Comparison of ENCODE assay signal across 9 cellular contexts in the genomic region with DNA sequence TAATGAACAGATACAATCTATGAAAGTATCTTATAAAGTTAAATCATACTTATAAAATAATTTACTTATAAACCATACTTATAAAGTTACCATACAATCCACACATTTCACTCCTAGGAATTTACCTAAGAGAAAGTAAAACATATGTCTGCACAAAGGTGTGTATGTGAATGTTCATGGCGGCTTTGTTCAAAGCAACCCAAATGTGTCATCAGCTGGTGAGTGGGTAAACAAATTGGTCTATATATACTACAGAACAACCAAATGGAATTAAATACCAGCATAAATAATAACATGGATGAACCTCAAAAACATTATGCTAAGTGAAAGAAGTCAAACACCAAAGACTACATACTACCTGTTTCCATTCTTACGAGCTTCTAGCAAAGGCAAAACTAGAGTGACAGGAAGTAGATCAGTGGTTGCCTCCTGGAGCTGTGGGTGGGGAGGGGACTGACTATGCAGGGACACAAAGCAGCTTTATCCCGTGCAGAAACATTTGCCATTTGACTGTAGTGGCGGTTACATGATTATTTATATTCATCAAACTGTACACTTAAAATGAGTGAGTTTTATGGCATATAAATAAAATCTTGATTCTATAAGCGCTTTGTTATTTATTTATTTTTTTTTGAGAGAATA. TPM values are rescaled to one million over a fixed set of nuclear protein-coding genes. Genes with fewer than 3 reads are reported as not detected.
DNase-seq lines count a peak whose midpoint lies in the region; ATAC-seq lines count a peak whose summit lies in the region.
"Had no signal": no experiment of that assay in that cellular context is flagged by ENCODE, and none has a peak within 500 bp of the region (broad histone marks: within the 10 kb centered on the region; RNA-seq: fewer than 3 reads in every experiment).

No MANE protein-coding gene starts in this region.

- CTCF ChIA-PET in activated CD8-positive, alpha-beta T cell treated with anti-CD3 and anti-CD28 coated beads, Interleukin-2, amount 10 ng/mL, durations not matched to agents 7 days and 5 days (lab: Charles Lee) = interaction anchor here (0.7 to 3.6 kb wide), 13 partner anchors 10 to 160 kb away, joined by 3 to 26 read pairs (median 5); partner anchors contain the start of gene TRAF1

- peaks cover 92% of the 10 kb centered on the region for H3K36me3 Mint-ChIP-seq in activated CD8-positive, alpha-beta T cell treated with anti-CD3 and anti-CD28 coated beads, Interleukin-2, amount 10 ng/mL, durations not matched to agents 7 days and 5 days (ENCODE audit: low read depth)

- no peaks in the 10 kb centered on the region for H3K27me3 Mint-ChIP-seq in activated CD8-positive, alpha-beta T cell treated with anti-CD3 and anti-CD28 coated beads, Interleukin-2, amount 10 ng/mL, durations not matched to agents 7 days and 5 days (ENCODE audit: low read depth)

- intact Hi-C loops in sciatic nerve (cut with DNase I) = no loop called here

- POLR2A ChIA-PET in activated CD8-positive, alpha-beta T cell treated with anti-CD3 and anti-CD28 coated beads, Interleukin-2, amount 10 ng/mL, durations not matched to agents 7 days and 5 days (lab: Charles Lee) = interaction anchor here (1.0 to 12.2 kb wide), 12 partner anchors 11 to 48 kb away, joined by 3 to 119 read pairs (median 7); partner anchors contain the start of genes PHF19 and TRAF1

- peaks cover 86% of the 10 kb centered on the region for H3K4me1 Mint-ChIP-seq in activated CD8-positive, alpha-beta T cell treated with anti-CD3 and anti-CD28 coated beads, Interleukin-2, amount 10 ng/mL, durations not matched to agents 7 days and 5 days (ENCODE audit: low read depth)

- peaks cover 5% of the 10 kb centered on the region for H3K9me3 Mint-ChIP-seq in activated CD8-positive, alpha-beta T cell treated with anti-CD3 and anti-CD28 coated beads, Interleukin-2, amount 10 ng/mL, durations not matched to agents 7 days and 5 days (ENCODE audit: insufficient read depth)

- peak; percentile 81 for ATAC-seq in activated CD8-positive, alpha-beta T cell treated with anti-CD3 and anti-CD28 coated beads, Interleukin-2, amount 10 ng/mL, durations not matched to agents 7 days and 5 days
- ATAC-seq in GM18520 (IDR thresholded peaks at IDR 0.05; ENCODE audit: unreplicated experiment) (no peak), sciatic nerve (no peak)

- DNase-seq in stimulated activated CD4-positive, alpha-beta T cell treated with anti-CD3 and anti-CD28 coated beads, Interleukin-4, amount 100 ng/mL, for 24 hours = peak; percentile 55
- DNase-seq in stimulated activated CD4-positive, alpha-beta T cell treated with anti-CD3 and anti-CD28 coated beads, Interleukin-2, amount 100 ng/mL, for 48 hours = no peak
- peak; percentile 73 for DNase-seq in activated CD8-positive, alpha-beta T cell treated with anti-CD3 and anti-CD28 coated beads, Interleukin-2, amount 10 ng/mL, durations not matched to agents 7 days and 5 days
- DNase-seq in midbrain (lab: John Stamatoyannopoulos, UW) (peak; percentile 40), DMS53 treated with DMSO at 0.1 percent for 48 hours (lab: John Stamatoyannopoulos, UW; ENCODE audit: unreplicated experiment) (no peak), NCI-H2029 (lab: John Stamatoyannopoulos, UW) (no peak), sciatic nerve (ENCODE audit: low spot score) (no peak)
- DNase-seq: Calu3 had no signal

- H3K4me3 Mint-ChIP-seq in activated CD8-positive, alpha-beta T cell treated with anti-CD3 and anti-CD28 coated beads, Interleukin-2, amount 10 ng/mL, durations not matched to agents 7 days and 5 days = peak overlapping the region; percentile 51

- peak overlapping the region; percentile 83 for H3K27ac Mint-ChIP-seq in activated CD8-positive, alpha-beta T cell treated with anti-CD3 and anti-CD28 coated beads, Interleukin-2, amount 10 ng/mL, durations not matched to agents 7 days and 5 days

RNA-seq across cellular contexts. Expression of gene TRAF1, which starts 10.6 kb away (rescaled TPM):
- total RNA-seq in activated CD8-positive, alpha-beta T cell treated with anti-CD3 and anti-CD28 coated beads, Interleukin-2, amount 10 ng/mL, durations not matched to agents 7 days and 5 days = 10 to 100 TPM; 51.6 to 52.9 TPM
- 8.0 TPM for total RNA-seq in sciatic nerve

RNA-seq across cellular contexts. Expression of gene PHF19, which starts 39.0 kb away (rescaled TPM):
- 100 to 1,000 TPM; 273 to 290 TPM for total RNA-seq in activated CD8-positive, alpha-beta T cell treated with anti-CD3 and anti-CD28 coated beads, Interleukin-2, amount 10 ng/mL, durations not matched to agents 7 days and 5 days
- 29.3 TPM for total RNA-seq in sciatic nerve

Comparison
In these comparisons a context has a peak if more than half of its experiments do, and no peak if none do; other contexts are left out.
1. DNase-seq: peak in stimulated activated CD4-positive, alpha-beta T cell treated with anti-CD3 and anti-CD28 coated beads, Interleukin-4, amount 100 ng/mL, for 24 hours (single experiment), activated CD8-positive, alpha-beta T cell treated with anti-CD3 and anti-CD28 coated beads, Interleukin-2, amount 10 ng/mL, durations not matched to agents 7 days and 5 days (single experiment) and midbrain (single experiment); none in stimulated activated CD4-positive, alpha-beta T cell treated with anti-CD3 and anti-CD28 coated beads, Interleukin-2, amount 100 ng/mL, for 48 hours (0 of 2), DMS53 treated with DMSO at 0.1 percent for 48 hours (single experiment), NCI-H2029 (single experiment) and sciatic nerve (single experiment).